ENCODE assay signal across 24 cellular contexts in genomic region chrX:7112071-7112470, GRCh38.
"Had no signal": no experiment of that assay in that cellular context is flagged by ENCODE, and none has a peak within 500 bp of the region (broad histone marks: within the 10 kb centered on the region; RNA-seq: fewer than 3 reads in every experiment).

No MANE protein-coding gene starts in this region.

- H3K9me3 ChIP-seq: body of pancreas, left lung, neutrophil, ovary, psoas muscle, right atrium auricular region, spleen, upper lobe of right lung had no signal

- H3K4me1 ChIP-seq: body of pancreas, upper lobe of right lung had no signal

- DNase-seq: activated gamma-delta T cell treated with Interleukin-2 at 50 U/mL for 16 hours; activated T-cell treated with anti-CD3 and anti-CD28 coated beads, Interleukin-2, amount 50 U/mL, for 1 hour; anterior cingulate cortex; body of pancreas; effector CD4-positive, alpha-beta T cell; erythroblast; foreskin fibroblast; kidney glomerular epithelial cell; left lung; midbrain; ovary; psoas muscle; spleen; stimulated activated CD4-positive, alpha-beta T cell treated with anti-CD3 and anti-CD28 coated beads, Interleukin-4, amount 100 ng/mL, for 1 hour; stimulated activated naive CD4-positive, alpha-beta T cell treated with Interleukin-2 at 50 U/mL for 16 hours; T-helper 9 cell; upper lobe of right lung had no signal

- H3K4me3 ChIP-seq: body of pancreas, cardiac muscle cell, left lung, ovary, psoas muscle, right atrium auricular region, spleen, upper lobe of right lung had no signal

- H3K36me3 ChIP-seq: cardiac muscle cell, left lung, neutrophil, ovary, right atrium auricular region, upper lobe of right lung had no signal

- H3K4me3 Mint-ChIP-seq: activated naive CD4-positive, alpha-beta T cell treated with anti-CD3 and anti-CD28 coated beads, Interleukin-2, amount 50 U/mL, for 24 hours; dendritic cell treated with granulocyte-macrophage colony-stimulating factor and Interleukin-4, amounts not matched to agents 40 ng/mL and 50 ng/mL, for 4 days; nephron; WTC11 had no signal

- H3K27ac ChIP-seq: body of pancreas, cardiac muscle cell, left lung, neutrophil, ovary, psoas muscle, right atrium auricular region, upper lobe of right lung had no signal

- H3K27me3 ChIP-seq: body of pancreas, cardiac muscle cell, left lung, neutrophil, ovary, right atrium auricular region, spleen, upper lobe of right lung had no signal

- H3K27me3 Mint-ChIP-seq: activated naive CD4-positive, alpha-beta T cell treated with anti-CD3 and anti-CD28 coated beads, Interleukin-2, amount 50 U/mL, for 24 hours; dendritic cell treated with granulocyte-macrophage colony-stimulating factor and Interleukin-4, amounts not matched to agents 40 ng/mL and 50 ng/mL, for 4 days had no signal

- ATAC-seq: body of pancreas, left lung, psoas muscle, upper lobe of right lung, WTC11 had no signal

- H3K27ac Mint-ChIP-seq: activated naive CD4-positive, alpha-beta T cell treated with anti-CD3 and anti-CD28 coated beads, Interleukin-2, amount 50 U/mL, for 24 hours; dendritic cell treated with granulocyte-macrophage colony-stimulating factor and Interleukin-4, amounts not matched to agents 40 ng/mL and 50 ng/mL, for 4 days; nephron; WTC11 had no signal

- H3K9me3 Mint-ChIP-seq: activated naive CD4-positive, alpha-beta T cell treated with anti-CD3 and anti-CD28 coated beads, Interleukin-2, amount 50 U/mL, for 24 hours; dendritic cell treated with granulocyte-macrophage colony-stimulating factor and Interleukin-4, amounts not matched to agents 40 ng/mL and 50 ng/mL, for 4 days had no signal
